ENCODE assay signal across 1 cellular context in genomic region chr9:68898781-68899439, GRCh38.
TF ChIP-seq lines count a peak whose summit lies in the region.

No MANE protein-coding gene starts in this region.

TF ChIP-seq in SK-N-SH, 30 proteins besides CTCF, POLR2A, EP300 and RAD21:
- no peak for TF ChIP-seq TAF1 (IDR thresholded peaks at IDR 0.05; ENCODE audit: borderline replicate concordance, low read depth, low read length)
